28 cellular contexts compared by ENCODE assay signal in the genomic region with DNA sequence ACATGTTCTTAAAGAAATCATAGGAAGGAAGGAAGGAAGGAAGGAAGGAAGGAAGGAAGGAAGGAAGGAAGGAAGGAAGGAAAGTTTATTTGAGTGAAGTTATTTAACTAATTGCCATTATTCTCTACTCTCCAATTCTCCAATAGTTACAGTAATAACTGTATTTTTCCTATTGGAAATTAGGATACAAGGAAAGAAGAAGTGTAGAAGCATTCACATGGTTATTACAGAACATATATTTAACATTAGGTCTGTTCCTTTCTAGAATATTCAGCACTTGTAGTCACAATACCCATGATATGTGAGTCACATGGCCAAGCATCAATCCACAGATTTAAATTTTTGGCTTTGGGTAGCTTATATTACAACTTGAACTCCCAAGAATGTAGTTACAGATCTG.
"Had no signal": no experiment of that assay in that cellular context is flagged by ENCODE, and none has a peak within 500 bp of the region (broad histone marks: within the 10 kb centered on the region; RNA-seq: fewer than 3 reads in every experiment).

No MANE protein-coding gene starts in this region.

- H3K9me3 ChIP-seq: SJSA1 had no signal

- DNase-seq: activated CD4-positive, alpha-beta T cell treated with anti-CD3 and anti-CD28 coated beads, Interleukin-2, amount 10 ng/mL, durations not matched to agents 24 days and 14 days; activated CD4-positive, alpha-beta T cell treated with anti-CD3 and anti-CD28 coated beads, Interleukin-2, amount 50 U/mL, for 4 hours; activated CD8-positive, alpha-beta T cell treated with anti-CD3 and anti-CD28 coated beads for 36 hours; activated effector memory CD4-positive, alpha-beta T cell treated with anti-CD3 and anti-CD28 coated beads, Interleukin-2, amount 50 U/mL, for 16 hours; activated naive CD4-positive, alpha-beta T cell; activated naive CD4-positive, alpha-beta T cell treated with anti-CD3 and anti-CD28 coated beads, Interleukin-2, amount 50 U/mL, for 16 hours; activated naive CD8-positive, alpha-beta T cell treated with anti-CD3 and anti-CD28 coated beads for 36 hours; activated T-cell treated with anti-CD3 and anti-CD28 coated beads, Interleukin-2, amount 50 U/mL, for 1 hour; activated T-cell treated with anti-CD3 and anti-CD28 coated beads, Interleukin-2, amount 50 U/mL, for 72 hours; amniotic stem cell; aorta; MM.1S; MV-4-11; NCI-H187; NCI-H446 treated with DMSO at 0.1 percent for 48 hours; SHP77; SW 1271; T-helper 1 cell; T-helper 2 cell; T-helper 9 cell; WERI-Rb-1 had no signal

- H3K27ac Mint-ChIP-seq: activated CD4-positive, alpha-beta T cell treated with anti-CD3 and anti-CD28 coated beads, Interleukin-2, amount 10 ng/mL, durations not matched to agents 24 days and 14 days; activated CD8-positive, alpha-beta T cell treated with anti-CD3 and anti-CD28 coated beads for 36 hours; activated naive CD8-positive, alpha-beta T cell treated with anti-CD3 and anti-CD28 coated beads for 36 hours; activated T-cell treated with anti-CD3 and anti-CD28 coated beads, Interleukin-2, amount 50 U/mL, for 72 hours; activated T-helper 17 cell treated with anti-CD3 and anti-CD28 coated beads, Interleukin-2, amount 50 U/mL, for 72 hours had no signal

- H3K4me1 Mint-ChIP-seq: activated CD4-positive, alpha-beta T cell treated with anti-CD3 and anti-CD28 coated beads, Interleukin-2, amount 10 ng/mL, durations not matched to agents 24 days and 14 days; activated naive CD8-positive, alpha-beta T cell treated with anti-CD3 and anti-CD28 coated beads for 36 hours; activated T-helper 17 cell treated with anti-CD3 and anti-CD28 coated beads, Interleukin-2, amount 50 U/mL, for 72 hours had no signal

- H3K4me3 Mint-ChIP-seq: activated CD4-positive, alpha-beta T cell treated with anti-CD3 and anti-CD28 coated beads, Interleukin-2, amount 10 ng/mL, durations not matched to agents 24 days and 14 days; activated CD8-positive, alpha-beta T cell treated with anti-CD3 and anti-CD28 coated beads for 36 hours; activated naive CD8-positive, alpha-beta T cell treated with anti-CD3 and anti-CD28 coated beads for 36 hours; activated T-cell treated with anti-CD3 and anti-CD28 coated beads, Interleukin-2, amount 50 U/mL, for 72 hours; activated T-helper 17 cell treated with anti-CD3 and anti-CD28 coated beads, Interleukin-2, amount 50 U/mL, for 72 hours had no signal

- H3K9me3 Mint-ChIP-seq: activated CD4-positive, alpha-beta T cell treated with anti-CD3 and anti-CD28 coated beads, Interleukin-2, amount 10 ng/mL, durations not matched to agents 24 days and 14 days; activated CD8-positive, alpha-beta T cell treated with anti-CD3 and anti-CD28 coated beads for 36 hours; activated T-helper 17 cell treated with anti-CD3 and anti-CD28 coated beads, Interleukin-2, amount 50 U/mL, for 72 hours had no signal

- H3K4me3 ChIP-seq: cardiac muscle cell, SJSA1 had no signal

- H3K27me3 Mint-ChIP-seq: activated CD4-positive, alpha-beta T cell treated with anti-CD3 and anti-CD28 coated beads, Interleukin-2, amount 10 ng/mL, durations not matched to agents 24 days and 14 days; activated CD8-positive, alpha-beta T cell treated with anti-CD3 and anti-CD28 coated beads for 36 hours; activated naive CD8-positive, alpha-beta T cell treated with anti-CD3 and anti-CD28 coated beads for 36 hours; activated T-helper 17 cell treated with anti-CD3 and anti-CD28 coated beads, Interleukin-2, amount 50 U/mL, for 72 hours had no signal

- H3K27ac ChIP-seq: brain microvascular endothelial cell, cardiac muscle cell, KMS-11, SJSA1, WERI-Rb-1 had no signal

- H3K36me3 Mint-ChIP-seq: activated naive CD8-positive, alpha-beta T cell treated with anti-CD3 and anti-CD28 coated beads for 36 hours had no signal

- H3K27me3 ChIP-seq: brain microvascular endothelial cell, cardiac muscle cell, SJSA1 had no signal

- H3K36me3 ChIP-seq: brain microvascular endothelial cell, cardiac muscle cell, SJSA1, WERI-Rb-1 had no signal

- ATAC-seq: activated CD8-positive, alpha-beta T cell treated with anti-CD3 and anti-CD28 coated beads for 36 hours; activated T-cell treated with anti-CD3 and anti-CD28 coated beads, Interleukin-2, amount 50 U/mL, for 72 hours; activated T-helper 17 cell treated with anti-CD3 and anti-CD28 coated beads, Interleukin-2, amount 50 U/mL, for 72 hours; Panc1; SK-N-SH treated with all-trans-retinoic acid at 6 μM for 48 hours had no signal
